In genomic region chr5:170491479-170491878, GRCh38 we compare ENCODE assay signal across 11 cellular contexts. TPM values are rescaled to one million over a fixed set of nuclear protein-coding genes. Genes with fewer than 3 reads are reported as not detected.
DNase-seq lines count a peak whose midpoint lies in the region; FAIRE-seq and TF ChIP-seq lines count a peak whose summit lies in the region.
"Had no signal": no experiment of that assay in that cellular context is flagged by ENCODE, and none has a peak within 500 bp of the region (broad histone marks: within the 10 kb centered on the region; RNA-seq: fewer than 3 reads in every experiment).

No MANE protein-coding gene starts in this region.

- peak; percentile 94 for FAIRE-seq in keratinocyte (lab: Jason Lieb, UNC)

- H3K27me3 ChIP-seq in keratinocyte (ENCODE audit: control insufficient read depth, extremely low read depth, insufficient read depth, low read length), result no peaks in the 10 kb centered on the region

- no peak overlapping the region for H3K9ac ChIP-seq in keratinocyte (ENCODE audit: control insufficient read depth, extremely low read depth, insufficient read depth, low read length)

- no peak for TF ChIP-seq CTCF in keratinocyte (optimal IDR thresholded peaks at IDR 0.05 in 1 of 3, IDR thresholded peaks at IDR 0.05 in 1 of 3, conservative IDR thresholded peaks at IDR 0.05 in 1 of 3; ENCODE audit: extremely low read depth in 1 of 3, insufficient read depth in 2 of 3, low read length in 3 of 3)

- H3K79me2 ChIP-seq in keratinocyte (ENCODE audit: control insufficient read depth, insufficient read depth, low read length), result no peaks in the 10 kb centered on the region

- dilution Hi-C loops in keratinocyte (cut with MboI; ENCODE audit: extremely low pct_ligation_motif_present, low sequenced_read_pairs), result no loop called here

- no peaks in the 10 kb centered on the region for H3K9me1 ChIP-seq in keratinocyte (ENCODE audit: control insufficient read depth, extremely low read depth, insufficient read depth, low read length)

- DNase-seq in 8988T (peak; percentile 68), Kasumi-1 (lab: John Stamatoyannopoulos, UW) (peak; percentile 96 to 97), astrocyte of the hippocampus (ENCODE audit: low read depth, low spot score) (peak; percentile 95), keratinocyte (ENCODE audit: low read depth, low spot score) (peak; percentile 52), NCI-H2171 (lab: John Stamatoyannopoulos, UW) (no peak), GM19240 (ENCODE audit: insufficient read length, low spot score) (no peak), NCI-H345 (lab: John Stamatoyannopoulos, UW) (no peak)
- DNase-seq in activated CD8-positive, alpha-beta memory T cell treated with anti-CD3 and anti-CD28 coated beads, Interleukin-2, amount 50 U/mL, for 48 hours, result no peak
- DNase-seq: activated CD4-positive, alpha-beta memory T cell treated with anti-CD3 and anti-CD28 coated beads for 36 hours; NCI-H187 treated with DMSO at 0.1 percent for 48 hours had no signal

- peaks cover 28% of the 10 kb centered on the region for H3K4me1 ChIP-seq in keratinocyte (ENCODE audit: control insufficient read depth, extremely low read depth, insufficient read depth, low read length)

- no peak overlapping the region for H3K4me2 ChIP-seq in keratinocyte (ENCODE audit: control insufficient read depth, extremely low read depth, insufficient read depth, low read depth, low read length)

- H3K27ac ChIP-seq in keratinocyte (ENCODE audit: control insufficient read depth, insufficient read depth, low read length), result no peak overlapping the region
- H3K27ac ChIP-seq: C4-2B had no signal

- no peaks in the 10 kb centered on the region for H3K9me3 ChIP-seq in keratinocyte (ENCODE audit: control insufficient read depth, low read depth, low read length)

- no peaks in the 10 kb centered on the region for H3K36me3 ChIP-seq in keratinocyte (ENCODE audit: control insufficient read depth in 2 of 2, extremely low read depth in 1 of 2, insufficient read depth in 2 of 2, low read length in 2 of 2)

- no peaks in the 10 kb centered on the region for H4K20me1 ChIP-seq in keratinocyte (ENCODE audit: control insufficient read depth, extremely low read depth, insufficient read depth, low read length)

- H3K4me3 ChIP-seq in keratinocyte (ENCODE audit: control insufficient read depth in 2 of 3, extremely low read depth in 1 of 3, insufficient read depth in 2 of 3, low read depth in 1 of 3, low read length in 3 of 3), result no peak overlapping the region

- no peak overlapping the region for H2AFZ ChIP-seq in keratinocyte (ENCODE audit: control insufficient read depth, low read length)

RNA-seq across cellular contexts. Expression of gene KCNIP1, which starts 12.3 kb away (rescaled TPM):
- polyA plus RNA-seq in keratinocyte, result not detected in 3 replicates
- polyA plus RNA-seq in keratinocyte (2011; ENCODE audit: low read depth), result not detected
- polyA plus RNA-seq in keratinocyte (2011; cell fraction: cytosol; rRNA removed), result not detected in 2 replicates
- polyA plus RNA-seq in keratinocyte (2011; cell fraction: nucleus; rRNA removed), result not detected in 2 replicates
- polyA plus RNA-seq in keratinocyte (2012; ENCODE audit: low replicate concordance), result not detected in 2 replicates
- polyA minus RNA-seq in keratinocyte, result not detected in 3 replicates
- polyA minus RNA-seq in keratinocyte (2011; cell fraction: cytosol; rRNA and poly(A)+ RNA removed), result not detected
- polyA minus RNA-seq in keratinocyte (2011; cell fraction: nucleus; rRNA and poly(A)+ RNA removed), result not detected in 2 replicates

Comparison
In these comparisons a context has a peak if more than half of its experiments do, and no peak if none do; other contexts are left out.
1. DNase-seq: peak in 8988T (single experiment), Kasumi-1 (2 of 2), astrocyte of the hippocampus (single experiment) and keratinocyte (single experiment); none in activated CD8-positive, alpha-beta memory T cell treated with anti-CD3 and anti-CD28 coated beads, Interleukin-2, amount 50 U/mL, for 48 hours (single experiment), NCI-H2171 (single experiment), GM19240 (single experiment) and NCI-H345 (single experiment).